ENCODE assay signal across 15 cellular contexts in the genomic region with DNA sequence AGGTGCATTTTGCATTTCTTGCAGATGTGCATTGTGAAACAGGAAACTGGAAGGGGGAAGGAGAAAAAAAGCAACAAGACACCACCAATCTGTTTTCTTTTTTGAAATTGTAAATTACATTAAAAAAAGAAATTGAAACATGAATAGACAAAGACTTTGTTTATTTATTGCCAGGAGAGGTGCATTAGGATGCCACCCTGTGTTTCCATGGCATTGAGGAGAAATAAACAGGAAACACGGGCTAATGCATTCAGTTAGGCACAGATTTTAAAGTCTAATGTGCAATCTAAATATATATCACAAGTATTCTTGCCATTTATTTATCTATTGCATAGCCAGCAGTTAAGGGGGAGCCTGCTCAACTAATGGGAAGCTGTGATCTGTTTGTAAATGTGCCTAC.
A peak's percentile ranks its signal among the peaks of the same experiment; 100 is the strongest.
DNase-seq lines count a peak whose midpoint lies in the region; ATAC-seq and TF ChIP-seq lines count a peak whose summit lies in the region.
"Had no signal": no experiment of that assay in that cellular context is flagged by ENCODE, and none has a peak within 500 bp of the region (broad histone marks: within the 10 kb centered on the region; RNA-seq: fewer than 3 reads in every experiment).

No MANE protein-coding gene starts in this region.

- DNase-seq in NOMO-1 treated with DMSO at 0.1 percent for 48 hours (lab: John Stamatoyannopoulos, UW; ENCODE audit: unreplicated experiment) (peak; percentile 7), NOMO-1 (lab: John Stamatoyannopoulos, UW; ENCODE audit: unreplicated experiment in 2 of 2) (no peak), NCI-H2107 treated with DMSO at 0.1 percent for 48 hours (lab: John Stamatoyannopoulos, UW; ENCODE audit: unreplicated experiment) (peak; percentile 28), choroid plexus epithelial cell (ENCODE audit: low read depth) (peak; percentile 9), HUDEP-2 (lab: John Stamatoyannopoulos, UW; ENCODE audit: unreplicated experiment in 76 of 76) (no peak), uterus (no peak), islet precursor cell (no peak)
- DNase-seq: CD4-positive, alpha-beta memory T cell; DND-41; HFFc6; KBM-7; NCI-H1417 treated with DMSO at 0.1 percent for 48 hours; NCI-H2029 treated with DMSO at 0.1 percent for 48 hours; SIG-M5 had no signal

- no peaks in the 10 kb centered on the region for H3K9me3 ChIP-seq in uterus

- TF ChIP-seq CTCF in choroid plexus epithelial cell (conservative IDR thresholded peaks at IDR 0.05; ENCODE audit: low read depth, low read length) (no peak), uterus (IDR thresholded peaks at IDR 0.05) (no peak)

- ATAC-seq in stimulated activated memory B cell treated with anti-CD40 and anti-IgM and Interleukin-4, amounts not matched to agents 10 μg/mL and 1 μg/mL and 100 μg/mL, for 72 hours = no peak

- H3K4me1 ChIP-seq in uterus = no peaks in the 10 kb centered on the region

- H3K4me1 Mint-ChIP-seq in stimulated activated memory B cell treated with anti-CD40 and anti-IgM and Interleukin-4, amounts not matched to agents 10 μg/mL and 1 μg/mL and 100 μg/mL, for 72 hours = peaks cover 26% of the 10 kb centered on the region
- H3K4me1 Mint-ChIP-seq: CD4-positive, alpha-beta memory T cell had no signal

- no peak overlapping the region for H3K4me3 Mint-ChIP-seq in stimulated activated memory B cell treated with anti-CD40 and anti-IgM and Interleukin-4, amounts not matched to agents 10 μg/mL and 1 μg/mL and 100 μg/mL, for 72 hours
- H3K4me3 Mint-ChIP-seq: CD4-positive, alpha-beta memory T cell; HFFc6 had no signal

- H3K9me3 Mint-ChIP-seq in stimulated activated memory B cell treated with anti-CD40 and anti-IgM and Interleukin-4, amounts not matched to agents 10 μg/mL and 1 μg/mL and 100 μg/mL, for 72 hours = no peaks in the 10 kb centered on the region
- H3K9me3 Mint-ChIP-seq: CD4-positive, alpha-beta memory T cell; HFFc6 had no signal

- H3K4me3 ChIP-seq in choroid plexus epithelial cell (ENCODE audit: low read depth, low read length) (no peak overlapping the region), uterus (no peak overlapping the region)

- no peak for TF ChIP-seq POLR2A in uterus (IDR thresholded peaks at IDR 0.05)

- H3K36me3 ChIP-seq in uterus = no peaks in the 10 kb centered on the region

- no peaks in the 10 kb centered on the region for H3K36me3 Mint-ChIP-seq in stimulated activated memory B cell treated with anti-CD40 and anti-IgM and Interleukin-4, amounts not matched to agents 10 μg/mL and 1 μg/mL and 100 μg/mL, for 72 hours
- H3K36me3 Mint-ChIP-seq: CD4-positive, alpha-beta memory T cell had no signal

- intact Hi-C loops in uterus (cut with DNase I; ENCODE audit: low total_unique reads) = no loop called here

- no peaks in the 10 kb centered on the region for H3K27me3 Mint-ChIP-seq in stimulated activated memory B cell treated with anti-CD40 and anti-IgM and Interleukin-4, amounts not matched to agents 10 μg/mL and 1 μg/mL and 100 μg/mL, for 72 hours
- H3K27me3 Mint-ChIP-seq: CD4-positive, alpha-beta memory T cell had no signal

- H3K27me3 ChIP-seq in uterus = no peaks in the 10 kb centered on the region

- no peak overlapping the region for H3K27ac ChIP-seq in uterus

- H3K27ac Mint-ChIP-seq in stimulated activated memory B cell treated with anti-CD40 and anti-IgM and Interleukin-4, amounts not matched to agents 10 μg/mL and 1 μg/mL and 100 μg/mL, for 72 hours = peak overlapping the region; percentile 49
- H3K27ac Mint-ChIP-seq: CD4-positive, alpha-beta memory T cell; HFFc6 had no signal

Comparison
In these comparisons a context has a peak if more than half of its experiments do, and no peak if none do; other contexts are left out.
1. DNase-seq: peak in NOMO-1 treated with DMSO at 0.1 percent for 48 hours (single experiment), NCI-H2107 treated with DMSO at 0.1 percent for 48 hours (single experiment) and choroid plexus epithelial cell (single experiment); none in NOMO-1 (0 of 2), HUDEP-2 (0 of 76), uterus (0 of 2) and islet precursor cell (single experiment).